Comparison of ENCODE assay signal across 12 cellular contexts in genomic region chrX:132955710-132956109, GRCh38. TPM values are rescaled to one million over a fixed set of nuclear protein-coding genes. Genes with fewer than 3 reads are reported as not detected.
DNase-seq lines count a peak whose midpoint lies in the region; ATAC-seq and TF ChIP-seq lines count a peak whose summit lies in the region.
"Had no signal": no experiment of that assay in that cellular context is flagged by ENCODE, and none has a peak within 500 bp of the region (broad histone marks: within the 10 kb centered on the region; RNA-seq: fewer than 3 reads in every experiment).

No MANE protein-coding gene starts in this region.

- no peaks in the 10 kb centered on the region for H3K9me3 ChIP-seq in CD8-positive, alpha-beta memory T cell (ENCODE audit: low read length)
- H3K9me3 ChIP-seq: prostate gland had no signal

- H4K20me1 ChIP-seq in GM23338 (replicated peaks; ENCODE audit: insufficient read depth): 0 out of 2 replicates have a peak, but pooled peaks cover 4% of the 10 kb centered on the region

- H3K4me3 Mint-ChIP-seq in CD8-positive, alpha-beta memory T cell: peak overlapping the region in 5 of 7 donors; percentile 18 to 76 (median 42)
- H3K4me3 Mint-ChIP-seq in GM23338 (peak overlapping the region; percentile 76), natural killer cell (peak overlapping the region; percentile 56)

- H3K4me1 ChIP-seq in CD8-positive, alpha-beta memory T cell (ENCODE audit: insufficient read depth, low read length): no peaks in the 10 kb centered on the region
- H3K4me1 ChIP-seq in GM23338 (ENCODE audit: insufficient read depth): peaks cover 10% of the 10 kb centered on the region; the same call in 1 of the 2 replicates
- H3K4me1 ChIP-seq: prostate gland had no signal

- H3K27ac Mint-ChIP-seq in CD8-positive, alpha-beta memory T cell: peak overlapping the region in 1 of 8 donors; percentile 88
- no peak overlapping the region for H3K27ac Mint-ChIP-seq in GM23338
- H3K27ac Mint-ChIP-seq in natural killer cell: no peak overlapping the region

- H3K9me2 ChIP-seq in GM23338 (ENCODE audit: insufficient read depth): no peaks in the 10 kb centered on the region

- no peaks in the 10 kb centered on the region for H3K27me3 ChIP-seq in CD8-positive, alpha-beta memory T cell (ENCODE audit: insufficient read depth, low read length, poor library complexity, severe bottlenecking)
- peaks cover 72% of the 10 kb centered on the region for H3K27me3 ChIP-seq in GM23338 (ENCODE audit: insufficient read depth)
- peaks cover 0 to 93% (median 44%) of the 10 kb centered on the region in 45 donors for H3K27me3 ChIP-seq in dorsolateral prefrontal cortex

- ATAC-seq in GM23338 (no peak), natural killer cell (no peak), HG03280 (IDR thresholded peaks at IDR 0.05; ENCODE audit: unreplicated experiment) (no peak)
- ATAC-seq: left colon had no signal

- H3F3A ChIP-seq in GM23338 (replicated peaks; ENCODE audit: low read depth): no peaks in the 10 kb centered on the region

- no peak overlapping the region for H2AFZ ChIP-seq in GM23338

- H3K27me3 Mint-ChIP-seq in CD8-positive, alpha-beta memory T cell: peaks cover 25 to 27% of the 10 kb centered on the region in 2 donors
- peaks cover 50% of the 10 kb centered on the region for H3K27me3 Mint-ChIP-seq in GM23338 (ENCODE audit: insufficient read depth, low read depth, poor library complexity)
- H3K27me3 Mint-ChIP-seq in natural killer cell (ENCODE audit: low read depth in 2 of 2): peaks cover 27 to 44% of the 10 kb centered on the region in 2 donors

- no peak overlapping the region for H3K27ac ChIP-seq in CD8-positive, alpha-beta memory T cell (ENCODE audit: low read depth, low read length)
- no peak overlapping the region for H3K27ac ChIP-seq in GM23338 (ENCODE audit: low read depth)
- H3K27ac ChIP-seq in dorsolateral prefrontal cortex: no peak overlapping the region
- H3K27ac ChIP-seq: prostate gland had no signal

- no peaks in the 10 kb centered on the region for H3K79me2 ChIP-seq in GM23338 (replicated peaks; ENCODE audit: insufficient read depth)

- intact Hi-C loops in dorsolateral prefrontal cortex (cut with DNase I): no loop called here
- intact Hi-C loops in natural killer cell (cut with micrococcal nuclease): no loop called here

- TF ChIP-seq CTCF in GM23338 (conservative IDR thresholded peaks at IDR 0.05; ENCODE audit: low read depth in 2 of 2) (peak in 1 of 2 experiments; percentile 20; a peak in 2 of 4 replicates), dorsolateral prefrontal cortex (IDR thresholded peaks at IDR 0.05 in 54 of 56, conservative IDR thresholded peaks at IDR 0.05 in 2 of 56; ENCODE audit: low read depth in 1 of 56, partially characterized antibody in 56 of 56) (peak in 2 of 56 donors; percentile 13 to 15), natural killer cell (IDR thresholded peaks at IDR 0.05) (no peak)

- H3K36me3 ChIP-seq in CD8-positive, alpha-beta memory T cell (ENCODE audit: insufficient read depth, low read length): no peaks in the 10 kb centered on the region
- no peaks in the 10 kb centered on the region for H3K36me3 ChIP-seq in GM23338 (ENCODE audit: insufficient read depth)
- H3K36me3 ChIP-seq: prostate gland had no signal

- CTCF ChIA-PET in CD8-positive, alpha-beta memory T cell (lab: Charles Lee): no interaction called here

- no peak for DNase-seq in CD8-positive, alpha-beta memory T cell
- DNase-seq in GM23338 (ENCODE audit: low spot score) (peak; percentile 2), dorsolateral prefrontal cortex (no peak), natural killer cell (no peak), SW480 (ENCODE audit: low spot score) (no peak), NCI-H2029 treated with DMSO at 0.1 percent for 48 hours (lab: John Stamatoyannopoulos, UW) (no peak), NCI-H446 (lab: John Stamatoyannopoulos, UW) (no peak)
- DNase-seq: central memory CD4-positive, alpha-beta T cell; left colon; NCI-H524 treated with DMSO at 0.1 percent for 48 hours had no signal

- no peaks in the 10 kb centered on the region for H3K36me3 Mint-ChIP-seq in CD8-positive, alpha-beta memory T cell
- no peaks in the 10 kb centered on the region for H3K36me3 Mint-ChIP-seq in GM23338 (ENCODE audit: low read depth)
- H3K36me3 Mint-ChIP-seq in natural killer cell: no peaks in the 10 kb centered on the region

- POLR2A ChIA-PET in CD8-positive, alpha-beta memory T cell (lab: Charles Lee): no interaction called here

- no peak overlapping the region for H3K4me3 ChIP-seq in CD8-positive, alpha-beta memory T cell (ENCODE audit: low read length)
- H3K4me3 ChIP-seq in GM23338 (peak overlapping the region; percentile 63), dorsolateral prefrontal cortex (peak overlapping the region in 53 of 59 donors; percentile 16 to 72 (median 53))

- H3K9me3 Mint-ChIP-seq in CD8-positive, alpha-beta memory T cell: peaks cover 0 to 2% (median 0%) of the 10 kb centered on the region in 5 donors
- H3K9me3 Mint-ChIP-seq in GM23338 (peaks cover 2% of the 10 kb centered on the region; the same call in 1 of the 3 replicates), natural killer cell (no peaks in the 10 kb centered on the region)

- H3K4me2 ChIP-seq in GM23338: peak overlapping the region; percentile 82

- peaks cover 5 to 13% (median 9%) of the 10 kb centered on the region in 3 donors for H3K4me1 Mint-ChIP-seq in CD8-positive, alpha-beta memory T cell
- peaks cover 34% of the 10 kb centered on the region for H3K4me1 Mint-ChIP-seq in GM23338
- H3K4me1 Mint-ChIP-seq in natural killer cell: peaks cover 0 to 7% of the 10 kb centered on the region in 2 donors

TF ChIP-seq in GM23338, 12 proteins besides CTCF, POLR2A, EP300 and RAD21:
- no peak for TF ChIP-seq CREB1 (CRISPR knock-in tag; IDR thresholded peaks at IDR 0.05; ENCODE audit: low read depth)

RNA-seq across cellular contexts. Expression of gene HS6ST2, which starts 2.7 kb away (rescaled TPM):
- total RNA-seq in CD8-positive, alpha-beta memory T cell: under 1 TPM; 0.09 to 0.13 TPM
- polyA plus RNA-seq in CD8-positive, alpha-beta memory T cell: not detected
- 3.7 and 4.8 TPM in 2 replicates for total RNA-seq in GM23338 (2014; rRNA removed; shearing (Covaris generic))
- 0.82 and 0.85 TPM in 2 replicates for polyA plus RNA-seq in GM23338 (2016; fragmentation: Nextera tagmentation; extraction: Ambion mirVana)
- 10 to 100 TPM in 72 of 120 experiments, 1 to 10 TPM in 48; 3.8 to 20.6 (median 10.8) TPM for total RNA-seq in dorsolateral prefrontal cortex
- not detected for total RNA-seq in natural killer cell
